19 cellular contexts compared by ENCODE assay signal in genomic region chr7:11935905-11936304, GRCh38.
DNase-seq lines count a peak whose midpoint lies in the region; ATAC-seq and TF ChIP-seq lines count a peak whose summit lies in the region.
"Had no signal": no experiment of that assay in that cellular context is flagged by ENCODE, and none has a peak within 500 bp of the region (broad histone marks: within the 10 kb centered on the region; RNA-seq: fewer than 3 reads in every experiment).

No MANE protein-coding gene starts in this region.

- ATAC-seq in GM19351 (IDR thresholded peaks at IDR 0.05; ENCODE audit: unreplicated experiment) = no peak
- ATAC-seq: A549 had no signal

- H4K20me1 ChIP-seq in osteoblast (ENCODE audit: insufficient read depth, low read length) = no peaks in the 10 kb centered on the region

- intact Hi-C loops in A673 (cut with micrococcal nuclease; ENCODE audit: unreplicated experiment) = no loop called here

- H3K27me3 ChIP-seq in A673 (replicated peaks; ENCODE audit: insufficient read depth, low read depth, low read length, poor library complexity) (no peaks in the 10 kb centered on the region), osteoblast (ENCODE audit: insufficient read depth, low read length) (no peaks in the 10 kb centered on the region)

- no peak overlapping the region for H3K4me2 ChIP-seq in osteoblast (ENCODE audit: insufficient read depth, low read length)
- H3K4me2 ChIP-seq: A549 had no signal

- DNase-seq in A673 (ENCODE audit: low spot score) (peak; percentile 14), HS-5 (ENCODE audit: low read depth) (peak; percentile 33), SK-N-MC (ENCODE audit: low read depth, low spot score) (peak; percentile 58), epithelial cell of prostate (ENCODE audit: low read depth, low spot score) (no peak), G401 (ENCODE audit: low spot score) (no peak), osteoblast (ENCODE audit: insufficient read length, low spot score, missing footprints) (no peak), hippocampal formation (lab: John Stamatoyannopoulos, UW) (no peak)
- DNase-seq: DMS 273 treated with DMSO at 0.1 percent for 48 hours, H7, KG1, NCI-H1092, NCI-H146, NCI-H2081, NCI-H510A treated with DMSO at 0.1 percent for 48 hours, SIG-M5 had no signal

- no TSS peak for BruUV-seq in A673 (replicated peaks; lab: Mats Ljungman, UMichigan)

- no peak overlapping the region for H2AFZ ChIP-seq in osteoblast (ENCODE audit: low read length)

- H3K27ac ChIP-seq in A673 (ENCODE audit: low read depth, low read length, poor library complexity, severe bottlenecking) (no peak overlapping the region), SK-N-MC (peak overlapping the region; percentile 87), epithelial cell of prostate (peak overlapping the region; percentile 14), osteoblast (ENCODE audit: low read depth, low read length) (no peak overlapping the region)
- H3K27ac ChIP-seq: A549, C4-2B, HL-60 had no signal

- CTCF ChIA-PET in A673 (lab: Charles Lee) = no interaction called here

- H3K9me3 ChIP-seq in A673 (ENCODE audit: low read depth, low read length, poor library complexity, severe bottlenecking) (no peaks in the 10 kb centered on the region), SK-N-MC (ENCODE audit: low read depth, low read length) (no peaks in the 10 kb centered on the region), osteoblast (ENCODE audit: low read depth, low read length) (no peaks in the 10 kb centered on the region)
- H3K9me3 ChIP-seq: A549 had no signal

- no peak for TF ChIP-seq CTCF in A673 (conservative IDR thresholded peaks at IDR 0.05; ENCODE audit: low read depth, low read length)
- TF ChIP-seq CTCF in osteoblast (IDR thresholded peaks at IDR 0.05; ENCODE audit: extremely low read depth, low read depth, low read length) = no peak

- H3K4me1 ChIP-seq in A673 (ENCODE audit: insufficient read depth, low read length, poor library complexity, severe bottlenecking) = peaks cover 11% of the 10 kb centered on the region
- H3K4me1 ChIP-seq in osteoblast (ENCODE audit: insufficient read depth, low read length) = no peaks in the 10 kb centered on the region
- H3K4me1 ChIP-seq: A549 had no signal

- no peaks in the 10 kb centered on the region for H3K79me2 ChIP-seq in osteoblast (ENCODE audit: insufficient read depth, low read length)

- no peak overlapping the region for H3K4me3 ChIP-seq in A673 (ENCODE audit: low read depth, low read length, poor library complexity, severe bottlenecking)
- H3K4me3 ChIP-seq in SK-N-MC = peak overlapping the region; percentile 24; the same call in 1 of the 2 replicates
- no peak overlapping the region for H3K4me3 ChIP-seq in osteoblast (ENCODE audit: insufficient read depth, low read length)
- H3K4me3 ChIP-seq: A549 had no signal

- in situ Hi-C loops in G401 (cut with HindIII; ENCODE audit: low sequenced_read_pairs) = no loop called here

- H3K36me3 ChIP-seq in A673 (ENCODE audit: insufficient read depth, low read length, poor library complexity, severe bottlenecking) = no peaks in the 10 kb centered on the region
- H3K36me3 ChIP-seq in SK-N-MC (ENCODE audit: insufficient read depth, low read length) = no peaks in the 10 kb centered on the region
- H3K36me3 ChIP-seq in osteoblast (ENCODE audit: insufficient read depth, low read length) = no peaks in the 10 kb centered on the region

- no peak overlapping the region for H3K9ac ChIP-seq in SK-N-MC (ENCODE audit: insufficient read length)

- POLR2A ChIA-PET in A673 (lab: Charles Lee; ENCODE audit: low non-redundant PET) = no interaction called here

Comparison
In these comparisons a context has a peak if more than half of its experiments do, and no peak if none do; other contexts are left out.
1. DNase-seq: peak in A673 (single experiment), HS-5 (single experiment) and SK-N-MC (single experiment); none in epithelial cell of prostate (single experiment), G401 (single experiment), osteoblast (single experiment) and hippocampal formation (0 of 2).
2. H3K27ac ChIP-seq: peak in SK-N-MC (single experiment) and epithelial cell of prostate (single experiment); none in A673 (single experiment) and osteoblast (single experiment).